Comparison of ENCODE assay signal across 9 cellular contexts in the genomic region with DNA sequence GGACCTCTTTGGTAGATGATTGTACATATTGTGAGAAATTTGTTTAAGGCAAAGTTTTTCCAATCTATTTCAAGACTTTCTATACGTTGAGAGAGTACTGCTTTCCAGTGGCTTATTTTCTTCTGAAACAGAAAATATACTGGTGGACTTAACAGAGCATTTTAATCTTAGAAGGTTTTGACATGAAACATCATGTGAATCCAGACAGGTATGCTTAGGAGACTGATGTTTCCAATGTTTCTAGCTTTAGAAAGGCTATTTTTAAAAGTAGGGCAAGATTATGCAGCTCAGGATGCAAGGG.
DNase-seq lines count a peak whose midpoint lies in the region; ATAC-seq and TF ChIP-seq lines count a peak whose summit lies in the region.
"Had no signal": no experiment of that assay in that cellular context is flagged by ENCODE, and none has a peak within 500 bp of the region (broad histone marks: within the 10 kb centered on the region; RNA-seq: fewer than 3 reads in every experiment).

No MANE protein-coding gene starts in this region.

- H3K36me3 ChIP-seq in PC-9 (ENCODE audit: low read depth): no peaks in the 10 kb centered on the region
- H3K36me3 ChIP-seq in spleen: peaks cover 0 to 50% (median 24%) of the 10 kb centered on the region in 6 donors
- H3K36me3 ChIP-seq: ovary had no signal

- H3K36me3 Mint-ChIP-seq in activated CD4-positive, alpha-beta T cell treated with anti-CD3 and anti-CD28 coated beads for 36 hours (ENCODE audit: low read depth): peaks cover 22% of the 10 kb centered on the region

- no TSS peak for BruUV-seq in PC-9 (replicated peaks; lab: Mats Ljungman, UMichigan)

- no peaks in the 10 kb centered on the region for H3K27me3 Mint-ChIP-seq in activated CD4-positive, alpha-beta T cell treated with anti-CD3 and anti-CD28 coated beads for 36 hours

- H3K4me2 ChIP-seq in PC-9: no peak overlapping the region

- intact Hi-C loops in activated CD4-positive, alpha-beta T cell treated with anti-CD3 and anti-CD28 coated beads for 36 hours (cut with DNase I, micrococcal nuclease): loop anchor here (1.0 to 5.0 kb wide), 7 partner anchors 81 to 721 kb away; no protein-coding TSS in a partner anchor
- intact Hi-C loops in PC-9 (cut with micrococcal nuclease; ENCODE audit: unreplicated experiment): loop anchor here (1.0 to 5.0 kb wide), 7 partner anchors 48 to 721 kb away; no protein-coding TSS in a partner anchor
- intact Hi-C loops in spleen (cut with DNase I; ENCODE audit: low total_unique reads): loop anchor here (2.0 to 5.0 kb wide), 2 partner anchors 174 to 676 kb away; no protein-coding TSS in a partner anchor

- POLR2A ChIA-PET in activated CD4-positive, alpha-beta T cell treated with anti-CD3 and anti-CD28 coated beads for 36 hours (lab: Charles Lee): no interaction called here
- POLR2A ChIA-PET in PC-9 (lab: Charles Lee; ENCODE audit: unreplicated experiment): interaction anchor here (0.7 kb wide), 1 partner anchor 9 kb away, joined by 3 read pairs; no protein-coding TSS in a partner anchor

- H3K4me3 ChIP-seq in PC-9 (no peak overlapping the region), coronary artery (no peak overlapping the region), spleen (peak overlapping the region in 1 of 8 donors; percentile 73)
- H3K4me3 ChIP-seq: ovary had no signal

- 27 to 51% (median 43%) methylated on average over 1 of the region's 1 CpG for WGBS in spleen, 5 donors

- no peak for ATAC-seq in activated CD4-positive, alpha-beta T cell treated with anti-CD3 and anti-CD28 coated beads for 36 hours

- H3K9me3 Mint-ChIP-seq in activated CD4-positive, alpha-beta T cell treated with anti-CD3 and anti-CD28 coated beads for 36 hours (ENCODE audit: low read depth): no peaks in the 10 kb centered on the region

- no peaks in the 10 kb centered on the region for H3K9me2 ChIP-seq in PC-9 (ENCODE audit: insufficient read depth)

- H4K20me1 ChIP-seq in PC-9 (ENCODE audit: insufficient read depth): no peaks in the 10 kb centered on the region

- DNase-seq in activated CD4-positive, alpha-beta T cell treated with anti-CD3 and anti-CD28 coated beads for 36 hours: no peak
- DNase-seq in activated CD4-positive, alpha-beta T cell treated with anti-CD3 and anti-CD28 coated beads, Interleukin-2, amount 50 U/mL, for 1 hour: no peak
- DNase-seq in PC-9 (no peak), coronary artery (ENCODE audit: low spot score) (no peak), spleen (no peak), kidney glomerular epithelial cell (lab: John Stamatoyannopoulos, UW) (no peak), HuH-7 (ENCODE audit: low spot score) (no peak), retina (no peak)
- DNase-seq: ovary had no signal

- CTCF ChIA-PET in activated CD4-positive, alpha-beta T cell treated with anti-CD3 and anti-CD28 coated beads for 36 hours (lab: Charles Lee): interaction anchor here (0.6 to 4.0 kb wide), 49 partner anchors 10 to 1802 kb away, joined by 3 to 43 read pairs (median 4); a partner anchor contains a TSS
- CTCF ChIA-PET in PC-9 (lab: Charles Lee): interaction anchor here (0.5 to 0.9 kb wide), 4 partner anchors 172 to 901 kb away, joined by 3 read pairs; no protein-coding TSS in a partner anchor

- peak overlapping the region; percentile 70 for H3K27ac Mint-ChIP-seq in activated CD4-positive, alpha-beta T cell treated with anti-CD3 and anti-CD28 coated beads for 36 hours

- TF ChIP-seq CTCF in PC-9 (conservative IDR thresholded peaks at IDR 0.05) (peak; percentile 18; the same call in 1 of the 2 replicates), coronary artery (IDR thresholded peaks at IDR 0.05) (no peak), spleen (IDR thresholded peaks at IDR 0.05 in 8 of 11, conservative IDR thresholded peaks at IDR 0.05 in 3 of 11) (peak in 3 of 11 experiments; percentile 0 to 22 (median 1))

- H3K27ac ChIP-seq in PC-9 (no peak overlapping the region), coronary artery (peak overlapping the region; percentile 7 to 8), spleen (peak overlapping the region in 6 of 8 donors; percentile 85 to 92 (median 89))

- peaks cover 91% of the 10 kb centered on the region for H3K4me1 Mint-ChIP-seq in activated CD4-positive, alpha-beta T cell treated with anti-CD3 and anti-CD28 coated beads for 36 hours

- H3K79me2 ChIP-seq in PC-9 (ENCODE audit: low read depth): no peaks in the 10 kb centered on the region

- no peak for TF ChIP-seq POLR2A in spleen (IDR thresholded peaks at IDR 0.05)

- H2AFZ ChIP-seq in PC-9: no peak overlapping the region

- no peaks in the 10 kb centered on the region for H3F3A ChIP-seq in PC-9 (ENCODE audit: insufficient read depth, low read depth)

- H3K4me1 ChIP-seq in PC-9 (replicated peaks; ENCODE audit: insufficient read depth): peaks cover 4% of the 10 kb centered on the region; the same call in 1 of the 2 replicates
- H3K4me1 ChIP-seq in spleen: peaks cover 49 to 98% (median 78%) of the 10 kb centered on the region in 6 donors

- peak overlapping the region; percentile 15 for H3K4me3 Mint-ChIP-seq in activated CD4-positive, alpha-beta T cell treated with anti-CD3 and anti-CD28 coated beads for 36 hours

- H3K9me3 ChIP-seq in PC-9 (ENCODE audit: insufficient read depth, low read depth) (no peaks in the 10 kb centered on the region), spleen (no peaks in the 10 kb centered on the region)
- H3K9me3 ChIP-seq: ovary had no signal

- H3K27me3 ChIP-seq in PC-9 (ENCODE audit: insufficient read depth, low read depth) (no peaks in the 10 kb centered on the region), spleen (replicated peaks in 1 of 7) (no peaks in the 10 kb centered on the region)
- H3K27me3 ChIP-seq: ovary had no signal
